8 cellular contexts compared by ENCODE assay signal in genomic region chr17:40038882-40039513, GRCh38. TPM values are rescaled to one million over a fixed set of nuclear protein-coding genes. Genes with fewer than 3 reads are reported as not detected.
A peak's percentile ranks its signal among the peaks of the same experiment; 100 is the strongest.
DNase-seq lines count a peak whose midpoint lies in the region; ATAC-seq and TF ChIP-seq lines count a peak whose summit lies in the region.

No MANE protein-coding gene starts in this region.

- H3K27me3 ChIP-seq in ACC112 (ENCODE audit: insufficient read depth, low read length) (no peaks in the 10 kb centered on the region), adipocyte (replicated peaks; ENCODE audit: control insufficient read depth, insufficient read depth, low read length) (no peaks in the 10 kb centered on the region), right atrium auricular region (no peaks in the 10 kb centered on the region)
- H3K27me3 ChIP-seq in naive thymus-derived CD4-positive, alpha-beta T cell (ENCODE audit: control insufficient read depth in 2 of 2, insufficient read depth in 2 of 2, low read length in 2 of 2): no peaks in the 10 kb centered on the region

- CTCF ChIA-PET in naive thymus-derived CD4-positive, alpha-beta T cell (lab: Charles Lee): interaction anchor here (0.7 to 1.5 kb wide), 5 partner anchors 13 to 130 kb away, joined by 3 to 5 read pairs (median 3); no protein-coding TSS in a partner anchor

- H3K9me3 ChIP-seq in adipocyte (ENCODE audit: control insufficient read depth, low read length) (no peaks in the 10 kb centered on the region), right atrium auricular region (no peaks in the 10 kb centered on the region)
- no peaks in the 10 kb centered on the region for H3K9me3 ChIP-seq in naive thymus-derived CD4-positive, alpha-beta T cell (ENCODE audit: control insufficient read depth in 2 of 3, low read length in 3 of 3)

- POLR2A ChIA-PET in naive thymus-derived CD4-positive, alpha-beta T cell (lab: Charles Lee): interaction anchor here (0.6 to 0.9 kb wide), 3 partner anchors 11 to 658 kb away, joined by 3 to 5 read pairs (median 3); no protein-coding TSS in a partner anchor

- DNase-seq in HCEC 1CT (peak; percentile 79), adipocyte (ENCODE audit: low read depth) (peak; percentile 95), right atrium auricular region (ENCODE audit: low spot score) (peak; percentile 91), smooth muscle cell of the brain vasculature (ENCODE audit: low read depth, low spot score) (peak; percentile 62)
- no peak for DNase-seq in naive thymus-derived CD4-positive, alpha-beta T cell

- peaks cover 4% of the 10 kb centered on the region for H3K4me1 ChIP-seq in ACC112 (ENCODE audit: control insufficient read depth, insufficient read depth, low read length, unreplicated experiment)
- H3K4me1 ChIP-seq in adipocyte (ENCODE audit: control insufficient read depth, insufficient read depth, low read length): peaks cover 7% of the 10 kb centered on the region
- peaks cover 0 to 15% of the 10 kb centered on the region in 2 donors for H3K4me1 ChIP-seq in right atrium auricular region
- no peaks in the 10 kb centered on the region for H3K4me1 ChIP-seq in naive thymus-derived CD4-positive, alpha-beta T cell (ENCODE audit: control insufficient read depth in 2 of 2, insufficient read depth in 2 of 2, low read length in 2 of 2)

- no peak overlapping the region for H3K4me3 Mint-ChIP-seq in naive thymus-derived CD4-positive, alpha-beta T cell

- H3K4me3 ChIP-seq in ACC112 (ENCODE audit: low read depth, low read length) (no peak overlapping the region), adipocyte (ENCODE audit: low read length) (peak overlapping the region; percentile 48), right atrium auricular region (no peak overlapping the region)
- no peak overlapping the region for H3K4me3 ChIP-seq in naive thymus-derived CD4-positive, alpha-beta T cell (ENCODE audit: low read length)

- intact Hi-C loops in naive thymus-derived CD4-positive, alpha-beta T cell (cut with micrococcal nuclease): loop anchor here in 1 of 2 donors (1.0 kb wide), 1 partner anchor 72 kb away; no protein-coding TSS in a partner anchor

- H3K9me3 Mint-ChIP-seq in naive thymus-derived CD4-positive, alpha-beta T cell: no peaks in the 10 kb centered on the region

- no peaks in the 10 kb centered on the region for H3K79me2 ChIP-seq in ACC112 (ENCODE audit: control insufficient read depth, insufficient read depth, low read length, unreplicated experiment)

- TF ChIP-seq CTCF in right atrium auricular region (IDR thresholded peaks at IDR 0.05): peak; percentile 71 to 83

- H3K4me1 Mint-ChIP-seq in naive thymus-derived CD4-positive, alpha-beta T cell: peaks cover 0 to 10% (median 7%) of the 10 kb centered on the region in 7 donors

- H3K36me3 ChIP-seq in ACC112 (ENCODE audit: insufficient read depth, low read length) (0 out of 2 replicates have a peak, but pooled peaks cover 8% of the 10 kb centered on the region), adipocyte (ENCODE audit: control insufficient read depth, insufficient read depth, low read length, severe bottlenecking) (peaks cover 22% of the 10 kb centered on the region), right atrium auricular region (peaks cover 26% of the 10 kb centered on the region)
- H3K36me3 ChIP-seq in naive thymus-derived CD4-positive, alpha-beta T cell (ENCODE audit: control insufficient read depth in 2 of 3, insufficient read depth in 3 of 3, low read length in 3 of 3): peaks cover 0 to 36% (median 5%) of the 10 kb centered on the region in 3 experiments

- H3K27ac ChIP-seq in ACC112 (ENCODE audit: low read depth, low read length): peak overlapping the region; percentile 41
- peak overlapping the region; percentile 68 to 86 for H3K27ac ChIP-seq in right atrium auricular region
- H3K27ac ChIP-seq in naive thymus-derived CD4-positive, alpha-beta T cell (ENCODE audit: low read depth, low read length): no peak overlapping the region

- H3K27ac Mint-ChIP-seq in naive thymus-derived CD4-positive, alpha-beta T cell: peak overlapping the region in 3 of 9 donors; percentile 22 to 64 (median 32)

- peak overlapping the region; percentile 55 for H3K9ac ChIP-seq in adipocyte (ENCODE audit: low read length)

- no peak overlapping the region for H2AFZ ChIP-seq in ACC112 (ENCODE audit: low read length, unreplicated experiment)

- H3K36me3 Mint-ChIP-seq in naive thymus-derived CD4-positive, alpha-beta T cell: peaks cover under 1 to 26% (median 6%) of the 10 kb centered on the region in 5 donors

- no peaks in the 10 kb centered on the region for H3K27me3 Mint-ChIP-seq in naive thymus-derived CD4-positive, alpha-beta T cell

- ATAC-seq in HG03520 (IDR thresholded peaks at IDR 0.05; ENCODE audit: unreplicated experiment): no peak
- ATAC-seq in GM21390 (IDR thresholded peaks at IDR 0.05; ENCODE audit: unreplicated experiment): no peak
- ATAC-seq in naive thymus-derived CD4-positive, alpha-beta T cell: no peak

RNA-seq across cellular contexts. Expression of gene MED24, which starts 15.2 kb away (rescaled TPM):
- 10 to 100 TPM; 44.2 to 44.7 TPM for total RNA-seq in right atrium auricular region
- total RNA-seq in naive thymus-derived CD4-positive, alpha-beta T cell: 100 to 1,000 TPM in 1 of 5 experiments, 10 to 100 TPM in 4; 82.9 to 103 (median 91.4) TPM
- 10 to 100 TPM; 46.7 to 62.7 TPM for polyA plus RNA-seq in naive thymus-derived CD4-positive, alpha-beta T cell

RNA-seq across cellular contexts. Expression of gene CSF3, which starts 23.8 kb away (rescaled TPM):
- total RNA-seq in right atrium auricular region: 1 to 10 TPM in 1 of 2 donors, not detected in 1; 1.3 TPM
- not detected for total RNA-seq in naive thymus-derived CD4-positive, alpha-beta T cell
- not detected for polyA plus RNA-seq in naive thymus-derived CD4-positive, alpha-beta T cell

RNA-seq across cellular contexts. Expression of gene THRA, which starts 23.8 kb away (rescaled TPM):
- 10 to 100 TPM; 60.3 to 69.0 TPM for total RNA-seq in right atrium auricular region
- total RNA-seq in naive thymus-derived CD4-positive, alpha-beta T cell: 10 to 100 TPM in 4 of 5 experiments, 1 to 10 TPM in 1; 3.2 to 55.9 (median 48.4) TPM
- 10 to 100 TPM; 17.7 to 26.2 TPM for polyA plus RNA-seq in naive thymus-derived CD4-positive, alpha-beta T cell

RNA-seq across cellular contexts. Expression of gene PSMD3, which starts 58.4 kb away (rescaled TPM):
- 10 to 100 TPM; 76.3 to 88.8 TPM for total RNA-seq in right atrium auricular region
- total RNA-seq in naive thymus-derived CD4-positive, alpha-beta T cell: 100 to 1,000 TPM in 1 of 5 experiments, 10 to 100 TPM in 4; 55.7 to 111 (median 68.9) TPM
- 10 to 100 TPM; 44.6 to 53.1 TPM for polyA plus RNA-seq in naive thymus-derived CD4-positive, alpha-beta T cell

Comparison
In these comparisons a context has a peak if more than half of its experiments do, and no peak if none do; other contexts are left out.
1. DNase-seq: peak in HCEC 1CT (single experiment), adipocyte (single experiment), right atrium auricular region (single experiment) and smooth muscle cell of the brain vasculature (single experiment); none in naive thymus-derived CD4-positive, alpha-beta T cell (0 of 9).